Comparison of ENCODE assay signal across 9 cellular contexts in the genomic region with DNA sequence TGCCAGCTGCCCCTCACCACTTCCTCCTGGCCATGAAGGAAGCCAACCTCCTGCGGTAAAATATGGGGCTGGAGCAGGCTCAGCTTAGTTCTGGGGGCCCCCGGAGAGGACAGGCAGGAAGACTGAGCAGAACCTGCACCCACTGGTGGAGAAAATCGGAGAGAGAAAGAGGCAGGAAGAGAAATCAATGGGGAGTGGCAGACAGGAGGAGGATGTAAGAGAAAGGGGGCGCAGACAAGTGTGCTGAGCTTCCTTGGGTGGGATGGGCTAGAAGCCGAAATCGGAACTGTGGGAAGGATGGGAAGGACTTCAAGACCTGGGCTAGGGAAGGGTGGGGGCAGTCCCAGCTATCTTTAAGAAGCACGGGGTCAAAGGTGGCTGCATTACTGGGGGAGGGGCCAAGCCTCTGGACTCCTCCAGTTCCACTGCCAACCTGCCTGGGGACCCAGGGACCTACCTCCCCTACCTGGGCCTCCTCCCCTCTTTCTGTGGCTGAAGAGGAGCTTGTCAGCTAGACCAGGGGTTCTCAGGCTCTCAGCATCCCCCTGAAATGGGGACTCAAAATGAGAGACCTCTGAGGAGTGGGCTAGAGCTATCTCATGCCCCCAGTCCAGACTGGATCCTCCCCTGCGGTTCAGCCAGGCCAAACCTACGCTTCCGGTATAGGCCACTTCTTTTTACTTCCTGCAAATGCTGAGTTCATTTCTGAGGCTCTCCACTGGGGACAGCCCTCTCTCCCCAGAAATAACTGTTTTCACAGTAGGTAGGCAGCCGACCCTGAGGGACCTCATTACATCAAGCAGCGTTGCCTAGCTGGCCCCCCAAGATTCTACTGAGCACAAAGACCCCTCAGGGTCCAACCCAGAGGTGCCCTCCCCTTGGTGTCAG. TPM values are rescaled to one million over a fixed set of nuclear protein-coding genes. Genes with fewer than 3 reads are reported as not detected.
DNase-seq lines count a peak whose midpoint lies in the region; ATAC-seq, FAIRE-seq and TF ChIP-seq lines count a peak whose summit lies in the region.
"Had no signal": no experiment of that assay in that cellular context is flagged by ENCODE, and none has a peak within 500 bp of the region (broad histone marks: within the 10 kb centered on the region; RNA-seq: fewer than 3 reads in every experiment).

No MANE protein-coding gene starts in this region.

- CTCF ChIA-PET in CD8-positive, alpha-beta T cell (lab: Charles Lee): no interaction called here
- CTCF ChIA-PET in WTC11 (lab: Charles Lee): interaction anchor here (0.7 to 7.2 kb wide), 9 partner anchors 9 to 244 kb away, joined by 4 to 33 read pairs (median 4); no protein-coding TSS in a partner anchor

- no peak for TF ChIP-seq CTCF in CD8-positive, alpha-beta T cell (IDR thresholded peaks at IDR 0.05)
- TF ChIP-seq CTCF in WTC11 (IDR thresholded peaks at IDR 0.05): no peak

- no peaks in the 10 kb centered on the region for H3K36me3 Mint-ChIP-seq in CD8-positive, alpha-beta T cell
- H3K36me3 Mint-ChIP-seq in WTC11: peaks cover 3% of the 10 kb centered on the region

- peak; percentile 71 for ATAC-seq in CD8-positive, alpha-beta T cell
- ATAC-seq in HG03135 (IDR thresholded peaks at IDR 0.05; ENCODE audit: unreplicated experiment) (peak; percentile 95), WTC11 (peak; percentile 27)

- peak; percentile 95 for FAIRE-seq in GM19239 (lab: Jason Lieb, UNC)

- H3K9me3 Mint-ChIP-seq in CD8-positive, alpha-beta T cell: no peaks in the 10 kb centered on the region
- H3K9me3 Mint-ChIP-seq in WTC11: no peaks in the 10 kb centered on the region

- intact Hi-C loops in CD8-positive, alpha-beta T cell (cut with DNase I, micrococcal nuclease): no loop called here

- no peaks in the 10 kb centered on the region for H3K27me3 ChIP-seq in CD8-positive, alpha-beta T cell (ENCODE audit: insufficient read depth, low read length)
- H3K27me3 ChIP-seq: ascending aorta had no signal

- H3K4me1 Mint-ChIP-seq in CD8-positive, alpha-beta T cell (ENCODE audit: low read depth): peaks cover 14% of the 10 kb centered on the region
- H3K4me1 Mint-ChIP-seq in WTC11: peaks cover 59% of the 10 kb centered on the region

- no peaks in the 10 kb centered on the region for H3K9me3 ChIP-seq in CD8-positive, alpha-beta T cell (ENCODE audit: low read length)
- H3K9me3 ChIP-seq: ascending aorta had no signal

- POLR2A ChIA-PET in CD8-positive, alpha-beta T cell (lab: Charles Lee): interaction anchor here (0.6 kb wide), 1 partner anchor 567 kb away, joined by 3 read pairs; no protein-coding TSS in a partner anchor
- POLR2A ChIA-PET in WTC11 (lab: Charles Lee): interaction anchor here (0.6 to 1.1 kb wide), 3 partner anchors 9 to 157 kb away, joined by 3 to 10 read pairs (median 3); no protein-coding TSS in a partner anchor

- H3K36me3 ChIP-seq in CD8-positive, alpha-beta T cell (ENCODE audit: insufficient read depth, low read length): no peaks in the 10 kb centered on the region

- no peak overlapping the region for H3K4me3 Mint-ChIP-seq in CD8-positive, alpha-beta T cell
- no peak overlapping the region for H3K4me3 Mint-ChIP-seq in WTC11

- H3K27ac Mint-ChIP-seq in CD8-positive, alpha-beta T cell: peak overlapping the region; percentile 37
- peak overlapping the region; percentile 70; the same call in 1 of the 2 replicates for H3K27ac Mint-ChIP-seq in WTC11

- H3K27ac ChIP-seq in CD8-positive, alpha-beta T cell (ENCODE audit: low read depth, low read length): no peak overlapping the region

- H3K27me3 Mint-ChIP-seq in CD8-positive, alpha-beta T cell (ENCODE audit: low read depth): no peaks in the 10 kb centered on the region
- H3K27me3 Mint-ChIP-seq in WTC11 (ENCODE audit: low read depth): no peaks in the 10 kb centered on the region

- no peak overlapping the region for H3K4me3 ChIP-seq in CD8-positive, alpha-beta T cell (ENCODE audit: low read depth, low read length)
- H3K4me3 ChIP-seq: ascending aorta had no signal

- no peak for DNase-seq in CD8-positive, alpha-beta T cell
- peak; percentile 92 for DNase-seq in GM19239 (ENCODE audit: insufficient read length, low spot score)
- DNase-seq in WTC11 (ENCODE audit: low spot score): no peak
- peak; percentile 22 for DNase-seq in pons (ENCODE audit: low spot score)
- no peak for DNase-seq in NCI-H1436 treated with DMSO at 0.1 percent for 48 hours (lab: John Stamatoyannopoulos, UW)
- no peak for DNase-seq in anterior cingulate cortex (lab: John Stamatoyannopoulos, UW)
- no peak for DNase-seq in iPS-NIHi11 (ENCODE audit: low spot score)

- H3K4me1 ChIP-seq in CD8-positive, alpha-beta T cell (ENCODE audit: insufficient read depth, low read length): peaks cover 13% of the 10 kb centered on the region
- H3K4me1 ChIP-seq: ascending aorta had no signal

TF ChIP-seq in WTC11, 78 proteins besides CTCF, POLR2A, EP300 and RAD21:
- TF ChIP-seq, protein P1, sequence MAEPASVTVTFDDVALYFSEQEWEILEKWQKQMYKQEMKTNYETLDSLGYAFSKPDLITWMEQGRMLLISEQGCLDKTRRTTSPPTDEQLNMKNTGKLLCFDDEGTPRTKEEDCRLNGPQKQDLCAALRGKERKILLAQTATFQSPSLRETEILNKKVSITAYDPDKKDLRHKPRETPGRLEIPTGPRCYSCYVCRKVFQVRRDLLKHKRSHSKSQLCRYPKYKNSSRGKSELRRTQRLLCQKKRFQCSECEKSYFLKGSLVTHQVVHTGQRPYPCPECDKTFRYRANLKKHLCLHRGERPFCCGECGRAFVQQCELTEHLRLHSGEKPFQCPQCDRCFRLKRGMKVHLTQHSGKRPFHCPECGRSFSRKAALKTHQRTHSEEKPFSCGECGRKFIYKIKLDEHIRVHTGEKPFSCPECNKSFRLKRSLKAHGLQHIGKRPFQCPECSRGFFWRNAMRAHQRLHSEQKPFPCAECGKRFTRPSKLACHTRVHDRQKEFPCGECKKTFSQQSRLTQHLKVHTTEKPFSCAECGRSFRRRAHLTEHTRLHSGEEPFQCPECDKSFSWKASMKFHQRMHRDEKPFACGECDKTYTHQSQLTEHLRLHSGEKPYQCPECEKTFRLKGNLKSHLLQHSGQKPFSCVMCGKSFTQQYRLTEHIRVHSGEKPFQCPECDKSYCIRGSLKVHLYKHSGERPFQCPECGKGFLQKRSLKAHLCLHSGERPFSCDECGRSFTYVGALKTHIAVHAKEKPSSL (CRISPR knock-in tag; conservative IDR thresholded peaks at IDR 0.05): no peak
- TF ChIP-seq, protein P2, sequence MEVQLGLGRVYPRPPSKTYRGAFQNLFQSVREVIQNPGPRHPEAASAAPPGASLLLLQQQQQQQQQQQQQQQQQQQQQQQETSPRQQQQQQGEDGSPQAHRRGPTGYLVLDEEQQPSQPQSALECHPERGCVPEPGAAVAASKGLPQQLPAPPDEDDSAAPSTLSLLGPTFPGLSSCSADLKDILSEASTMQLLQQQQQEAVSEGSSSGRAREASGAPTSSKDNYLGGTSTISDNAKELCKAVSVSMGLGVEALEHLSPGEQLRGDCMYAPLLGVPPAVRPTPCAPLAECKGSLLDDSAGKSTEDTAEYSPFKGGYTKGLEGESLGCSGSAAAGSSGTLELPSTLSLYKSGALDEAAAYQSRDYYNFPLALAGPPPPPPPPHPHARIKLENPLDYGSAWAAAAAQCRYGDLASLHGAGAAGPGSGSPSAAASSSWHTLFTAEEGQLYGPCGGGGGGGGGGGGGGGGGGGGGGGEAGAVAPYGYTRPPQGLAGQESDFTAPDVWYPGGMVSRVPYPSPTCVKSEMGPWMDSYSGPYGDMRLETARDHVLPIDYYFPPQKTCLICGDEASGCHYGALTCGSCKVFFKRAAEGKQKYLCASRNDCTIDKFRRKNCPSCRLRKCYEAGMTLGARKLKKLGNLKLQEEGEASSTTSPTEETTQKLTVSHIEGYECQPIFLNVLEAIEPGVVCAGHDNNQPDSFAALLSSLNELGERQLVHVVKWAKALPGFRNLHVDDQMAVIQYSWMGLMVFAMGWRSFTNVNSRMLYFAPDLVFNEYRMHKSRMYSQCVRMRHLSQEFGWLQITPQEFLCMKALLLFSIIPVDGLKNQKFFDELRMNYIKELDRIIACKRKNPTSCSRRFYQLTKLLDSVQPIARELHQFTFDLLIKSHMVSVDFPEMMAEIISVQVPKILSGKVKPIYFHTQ (CRISPR knock-in tag; IDR thresholded peaks at IDR 0.05): no peak
- TF ChIP-seq, protein P3, sequence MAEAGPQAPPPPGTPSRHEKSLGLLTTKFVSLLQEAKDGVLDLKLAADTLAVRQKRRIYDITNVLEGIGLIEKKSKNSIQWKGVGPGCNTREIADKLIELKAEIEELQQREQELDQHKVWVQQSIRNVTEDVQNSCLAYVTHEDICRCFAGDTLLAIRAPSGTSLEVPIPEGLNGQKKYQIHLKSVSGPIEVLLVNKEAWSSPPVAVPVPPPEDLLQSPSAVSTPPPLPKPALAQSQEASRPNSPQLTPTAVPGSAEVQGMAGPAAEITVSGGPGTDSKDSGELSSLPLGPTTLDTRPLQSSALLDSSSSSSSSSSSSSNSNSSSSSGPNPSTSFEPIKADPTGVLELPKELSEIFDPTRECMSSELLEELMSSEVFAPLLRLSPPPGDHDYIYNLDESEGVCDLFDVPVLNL (CRISPR knock-in tag; IDR thresholded peaks at IDR 0.05; ENCODE audit: borderline replicate concordance, low read depth): no peak

RNA-seq across cellular contexts. Expression of gene B3GNT7, which starts 33.6 kb away (rescaled TPM):
- 1 to 10 TPM; 2.7 to 3.4 TPM for total RNA-seq in CD8-positive, alpha-beta T cell
- 151 to 197 TPM (median 194 TPM) in 3 replicates for total RNA-seq in WTC11 (2021)

Comparison
In these comparisons a context has a peak if more than half of its experiments do, and no peak if none do; other contexts are left out.
1. ATAC-seq: peak in every context shown above with its lines; median percentile 95 in HG03135; 71 in CD8-positive, alpha-beta T cell; 27 in WTC11.
2. DNase-seq: peak in GM19239 (single experiment) and pons (single experiment); none in CD8-positive, alpha-beta T cell (0 of 7), WTC11 (single experiment), NCI-H1436 treated with DMSO at 0.1 percent for 48 hours (single experiment), anterior cingulate cortex (0 of 58) and iPS-NIHi11 (single experiment).
3. RNA of gene B3GNT7, which starts 33.6 kb away (total RNA-seq): 151 to 197 TPM in WTC11; 2.7 to 3.4 TPM in CD8-positive, alpha-beta T cell; every median in the first group is over 10 times any median in the second.